9 cellular contexts compared by ENCODE assay signal in the genomic region with DNA sequence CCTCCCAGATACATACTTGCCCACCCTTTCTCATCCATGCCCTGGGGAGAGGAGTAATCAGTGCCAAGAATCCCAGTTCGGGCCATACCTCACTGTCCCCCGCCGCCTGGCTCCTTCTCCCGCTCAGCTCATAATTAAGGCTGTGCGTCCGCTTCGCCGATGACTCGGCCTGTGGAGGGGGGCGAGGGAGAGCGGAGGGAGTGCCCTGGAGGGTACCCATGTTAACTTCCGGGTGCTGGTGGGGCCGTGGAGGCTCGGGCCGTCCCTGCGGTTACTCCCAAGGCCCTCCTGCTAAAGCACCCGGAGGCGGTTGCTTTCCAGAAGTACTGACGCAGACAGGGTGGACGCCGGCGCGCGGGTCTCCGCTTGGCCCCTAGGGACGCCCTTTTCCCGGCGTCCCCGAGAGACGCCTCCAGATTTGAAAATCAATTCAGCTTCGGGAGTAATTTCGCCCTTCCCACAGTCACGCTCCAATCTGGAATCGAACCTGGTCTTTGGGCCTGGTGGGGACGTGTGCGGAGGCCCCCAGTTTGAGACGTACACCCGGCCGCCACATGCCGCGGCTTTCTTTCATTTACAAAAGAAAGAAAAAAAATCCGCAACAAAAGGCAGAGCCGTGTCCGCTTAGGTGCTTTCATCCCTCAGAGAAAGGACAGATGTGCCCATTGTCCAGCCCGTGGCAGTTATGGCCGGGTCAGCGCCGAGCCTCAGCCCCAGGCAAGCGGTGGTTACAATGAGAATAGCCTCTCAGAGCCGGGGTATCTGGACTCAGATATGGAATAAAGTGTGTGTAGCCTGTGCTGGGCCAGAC. TPM values are rescaled to one million over a fixed set of nuclear protein-coding genes. Genes with fewer than 3 reads are reported as not detected.
A peak's percentile ranks its signal among the peaks of the same experiment; 100 is the strongest.
DNase-seq lines count a peak whose midpoint lies in the region; ATAC-seq and TF ChIP-seq lines count a peak whose summit lies in the region.
"Had no signal": no experiment of that assay in that cellular context is flagged by ENCODE, and none has a peak within 500 bp of the region (broad histone marks: within the 10 kb centered on the region; RNA-seq: fewer than 3 reads in every experiment).

No MANE protein-coding gene starts in this region.

- H3K4me3 Mint-ChIP-seq in activated CD8-positive, alpha-beta T cell treated with anti-CD3 and anti-CD28 coated beads, Interleukin-2, amount 10 ng/mL, durations not matched to agents 7 days and 5 days: peak overlapping the region; percentile 15

- CTCF ChIA-PET in activated CD8-positive, alpha-beta T cell treated with anti-CD3 and anti-CD28 coated beads, Interleukin-2, amount 10 ng/mL, durations not matched to agents 7 days and 5 days (lab: Charles Lee): interaction anchor here (1.1 kb wide), 1 partner anchor 11 kb away, joined by 4 read pairs; no protein-coding TSS in a partner anchor

- WGBS in hepatocyte (ENCODE audit: low lambda C conversion rate, missing lambda C conversion rate): 12% methylated on average over 50 of the region's 50 CpGs

- H3K4me2 ChIP-seq in hepatocyte: peak overlapping the region; percentile 100
- peak overlapping the region; percentile 87 for H3K4me2 ChIP-seq in skeletal muscle satellite cell (ENCODE audit: low read length)

- no peak overlapping the region for H3K9ac ChIP-seq in skeletal muscle satellite cell (ENCODE audit: low read depth, low read length)

- in situ Hi-C loops in G401 (cut with HindIII; ENCODE audit: low sequenced_read_pairs): no loop called here

- H2AFZ ChIP-seq in hepatocyte: peak overlapping the region; percentile 81

- no peaks in the 10 kb centered on the region for H3K4me1 ChIP-seq in hepatocyte (ENCODE audit: insufficient read depth)
- peaks cover 5% of the 10 kb centered on the region for H3K4me1 ChIP-seq in skeletal muscle satellite cell (ENCODE audit: control insufficient read depth, insufficient read depth, low read length)

- H3K9me3 Mint-ChIP-seq in activated CD8-positive, alpha-beta T cell treated with anti-CD3 and anti-CD28 coated beads, Interleukin-2, amount 10 ng/mL, durations not matched to agents 7 days and 5 days (ENCODE audit: insufficient read depth): no peaks in the 10 kb centered on the region

- H3K36me3 ChIP-seq in H7 (replicated peaks; ENCODE audit: control insufficient read depth, insufficient read depth, low read length) (no peaks in the 10 kb centered on the region), hepatocyte (replicated peaks; ENCODE audit: insufficient read depth, low read depth) (no peaks in the 10 kb centered on the region), skeletal muscle satellite cell (ENCODE audit: insufficient read depth, low read length) (no peaks in the 10 kb centered on the region)
- H3K36me3 ChIP-seq: SJSA1 had no signal

- no peaks in the 10 kb centered on the region for H3K79me2 ChIP-seq in hepatocyte

- no peak overlapping the region for H3K27ac ChIP-seq in hepatocyte
- H3K27ac ChIP-seq: SJSA1 had no signal

- peak overlapping the region; percentile 54 for H3K4me3 ChIP-seq in H7 (ENCODE audit: insufficient read depth, low read depth, low read length)
- peak overlapping the region; percentile 52 for H3K4me3 ChIP-seq in hepatocyte
- no peak overlapping the region for H3K4me3 ChIP-seq in skeletal muscle satellite cell (ENCODE audit: low read length)

- no peak for ATAC-seq in activated CD8-positive, alpha-beta T cell treated with anti-CD3 and anti-CD28 coated beads, Interleukin-2, amount 10 ng/mL, durations not matched to agents 7 days and 5 days
- ATAC-seq in HG02678 (IDR thresholded peaks at IDR 0.05; ENCODE audit: unreplicated experiment): no peak

- H3K27me3 ChIP-seq in H7 (ENCODE audit: control insufficient read depth, insufficient read depth, low read length): peaks cover 95% of the 10 kb centered on the region
- peaks cover 93% of the 10 kb centered on the region for H3K27me3 ChIP-seq in hepatocyte
- peaks cover 94% of the 10 kb centered on the region for H3K27me3 ChIP-seq in skeletal muscle satellite cell (ENCODE audit: control insufficient read depth, insufficient read depth, low read length)

- peak; percentile 20 for TF ChIP-seq CTCF in hepatocyte (IDR thresholded peaks at IDR 0.05; ENCODE audit: poor library complexity)

- H3K36me3 Mint-ChIP-seq in activated CD8-positive, alpha-beta T cell treated with anti-CD3 and anti-CD28 coated beads, Interleukin-2, amount 10 ng/mL, durations not matched to agents 7 days and 5 days (ENCODE audit: low read depth): peaks cover 3% of the 10 kb centered on the region

- no peaks in the 10 kb centered on the region for H3K9me2 ChIP-seq in hepatocyte (replicated peaks; ENCODE audit: insufficient read depth)

- no peak overlapping the region for H3K27ac Mint-ChIP-seq in activated CD8-positive, alpha-beta T cell treated with anti-CD3 and anti-CD28 coated beads, Interleukin-2, amount 10 ng/mL, durations not matched to agents 7 days and 5 days

- peaks cover 87% of the 10 kb centered on the region for H3K27me3 Mint-ChIP-seq in activated CD8-positive, alpha-beta T cell treated with anti-CD3 and anti-CD28 coated beads, Interleukin-2, amount 10 ng/mL, durations not matched to agents 7 days and 5 days (ENCODE audit: low read depth)

- POLR2A ChIA-PET in activated CD8-positive, alpha-beta T cell treated with anti-CD3 and anti-CD28 coated beads, Interleukin-2, amount 10 ng/mL, durations not matched to agents 7 days and 5 days (lab: Charles Lee): no interaction called here

- DNase-seq in H7 (peak; percentile 76), hepatocyte (ENCODE audit: low spot score) (peak; percentile 60), GM03348 (ENCODE audit: low spot score) (no peak), G401 (ENCODE audit: low spot score) (no peak), AML-193 (lab: John Stamatoyannopoulos, UW) (no peak)
- no peak for DNase-seq in activated CD8-positive, alpha-beta T cell treated with anti-CD3 and anti-CD28 coated beads, Interleukin-2, amount 10 ng/mL, durations not matched to agents 7 days and 5 days

- H4K20me1 ChIP-seq in hepatocyte (ENCODE audit: insufficient read depth, poor library complexity, severe bottlenecking): no peaks in the 10 kb centered on the region

- H3K9me3 ChIP-seq in hepatocyte (ENCODE audit: low read depth) (no peaks in the 10 kb centered on the region), skeletal muscle satellite cell (replicated peaks; ENCODE audit: low read length) (no peaks in the 10 kb centered on the region)

- peaks cover 8% of the 10 kb centered on the region for H3K4me1 Mint-ChIP-seq in activated CD8-positive, alpha-beta T cell treated with anti-CD3 and anti-CD28 coated beads, Interleukin-2, amount 10 ng/mL, durations not matched to agents 7 days and 5 days (ENCODE audit: low read depth)

RNA-seq across cellular contexts. Expression of gene ONECUT1, which starts 1.0 kb away (rescaled TPM):
- 8.0 and 25.0 TPM in 2 replicates for total RNA-seq in H7 (2014; rRNA removed; shearing (Covaris generic))
- not detected for total RNA-seq in activated CD8-positive, alpha-beta T cell treated with anti-CD3 and anti-CD28 coated beads, Interleukin-2, amount 10 ng/mL, durations not matched to agents 7 days and 5 days
- total RNA-seq in hepatocyte: 9.5 and 15.2 TPM in 2 replicates
- polyA plus RNA-seq in hepatocyte: 3.9 and 5.9 TPM in 2 replicates
- total RNA-seq in skeletal muscle satellite cell (2012; rRNA removed): not detected in 2 replicates
- not detected in 2 replicates for total RNA-seq in G401 (2014; rRNA removed; shearing (Covaris generic))
- total RNA-seq: SJSA1 had no signal

Comparison
In these comparisons a context has a peak if more than half of its experiments do, and no peak if none do; other contexts are left out.
1. DNase-seq: peak in H7 (single experiment) and hepatocyte (single experiment); none in activated CD8-positive, alpha-beta T cell treated with anti-CD3 and anti-CD28 coated beads, Interleukin-2, amount 10 ng/mL, durations not matched to agents 7 days and 5 days (single experiment), GM03348 (single experiment), G401 (single experiment) and AML-193 (0 of 2).